In genomic region chr15:55768670-55769185, GRCh38 we compare ENCODE assay signal across 17 cellular contexts. TPM values are rescaled to one million over a fixed set of nuclear protein-coding genes. Genes with fewer than 3 reads are reported as not detected.
"Had no signal": no experiment of that assay in that cellular context is flagged by ENCODE, and none has a peak within 500 bp of the region (broad histone marks: within the 10 kb centered on the region; RNA-seq: fewer than 3 reads in every experiment).

No MANE protein-coding gene starts in this region.

- H3K36me3 ChIP-seq: heart left ventricle, thoracic aorta had no signal

- H3K4me3 ChIP-seq: heart left ventricle, thoracic aorta had no signal

- H3K4me3 Mint-ChIP-seq: activated CD8-positive, alpha-beta memory T cell treated with anti-CD3 and anti-CD28 coated beads, Interleukin-2, amount 10 ng/mL, durations not matched to agents 7 days and 5 days; immature natural killer cell; nephron; stimulated activated effector memory CD8-positive, alpha-beta T cell treated with anti-CD3 and anti-CD28 coated beads, Interleukin-12 subunit alpha, Interleukin-12 subunit beta, amount 100 ng/mL, for 72 hours had no signal

- ATAC-seq: activated CD8-positive, alpha-beta memory T cell treated with anti-CD3 and anti-CD28 coated beads, Interleukin-2, amount 10 ng/mL, durations not matched to agents 7 days and 5 days; activated naive CD4-positive, alpha-beta T cell treated with anti-CD3 and anti-CD28 coated beads, Interleukin-2, amount 50 U/mL, for 72 hours; heart left ventricle; stimulated activated effector memory CD8-positive, alpha-beta T cell treated with anti-CD3 and anti-CD28 coated beads, Interleukin-12 subunit alpha, Interleukin-12 subunit beta, amount 100 ng/mL, for 72 hours had no signal

- H3K36me3 Mint-ChIP-seq: activated CD8-positive, alpha-beta memory T cell treated with anti-CD3 and anti-CD28 coated beads, Interleukin-2, amount 10 ng/mL, durations not matched to agents 7 days and 5 days; immature natural killer cell; stimulated activated effector memory CD8-positive, alpha-beta T cell treated with anti-CD3 and anti-CD28 coated beads, Interleukin-12 subunit alpha, Interleukin-12 subunit beta, amount 100 ng/mL, for 72 hours had no signal

- H3K9me3 Mint-ChIP-seq: activated naive CD4-positive, alpha-beta T cell treated with anti-CD3 and anti-CD28 coated beads, Interleukin-2, amount 50 U/mL, for 72 hours; immature natural killer cell; nephron; stimulated activated effector memory CD8-positive, alpha-beta T cell treated with anti-CD3 and anti-CD28 coated beads, Interleukin-12 subunit alpha, Interleukin-12 subunit beta, amount 100 ng/mL, for 72 hours had no signal

- H3K27ac Mint-ChIP-seq: activated CD8-positive, alpha-beta memory T cell treated with anti-CD3 and anti-CD28 coated beads, Interleukin-2, amount 10 ng/mL, durations not matched to agents 7 days and 5 days; activated naive CD4-positive, alpha-beta T cell treated with anti-CD3 and anti-CD28 coated beads, Interleukin-2, amount 50 U/mL, for 72 hours; immature natural killer cell; nephron; stimulated activated effector memory CD8-positive, alpha-beta T cell treated with anti-CD3 and anti-CD28 coated beads, Interleukin-12 subunit alpha, Interleukin-12 subunit beta, amount 100 ng/mL, for 72 hours had no signal

- H3K9me3 ChIP-seq: heart left ventricle, thoracic aorta had no signal

- H3K27ac ChIP-seq: heart left ventricle, thoracic aorta had no signal

- H3K27me3 ChIP-seq: heart left ventricle had no signal

- H3K4me1 ChIP-seq: heart left ventricle had no signal

- DNase-seq: activated CD4-positive, alpha-beta T cell treated with anti-CD3 and anti-CD28 coated beads, Interleukin-2, amount 50 U/mL, for 48 hours; activated CD4-positive, CD25-positive, alpha-beta regulatory T cell treated with anti-CD3 and anti-CD28 coated beads, Interleukin-2, amount 50 U/mL, for 72 hours; activated CD8-positive, alpha-beta memory T cell treated with anti-CD3 and anti-CD28 coated beads, Interleukin-2, amount 10 ng/mL, durations not matched to agents 7 days and 5 days; activated gamma-delta T cell; activated T-cell treated with anti-CD3 and anti-CD28 coated beads, Interleukin-2, amount 50 U/mL, for 1 hour; caudate nucleus; foreskin melanocyte; heart left ventricle; immature natural killer cell; stimulated activated CD4-positive, alpha-beta T cell treated with anti-CD3 and anti-CD28 coated beads, Interleukin-12 subunit alpha, Interleukin-12 subunit beta, amount 100 ng/mL, for 4 hours; stimulated activated CD4-positive, alpha-beta T cell treated with anti-CD3 and anti-CD28 coated beads, Interleukin-2, amount 100 ng/mL, for 24 hours; T-helper 1 cell; T1000 had no signal

RNA-seq across cellular contexts. Expression of gene PRTG, which starts 25.8 kb away (rescaled TPM):
- total RNA-seq: activated CD8-positive, alpha-beta memory T cell treated with anti-CD3 and anti-CD28 coated beads, Interleukin-2, amount 10 ng/mL, durations not matched to agents 7 days and 5 days; activated naive CD4-positive, alpha-beta T cell treated with anti-CD3 and anti-CD28 coated beads, Interleukin-2, amount 50 U/mL, for 72 hours had no signal
